1 cellular context compared by ENCODE assay signal in the genomic region with DNA sequence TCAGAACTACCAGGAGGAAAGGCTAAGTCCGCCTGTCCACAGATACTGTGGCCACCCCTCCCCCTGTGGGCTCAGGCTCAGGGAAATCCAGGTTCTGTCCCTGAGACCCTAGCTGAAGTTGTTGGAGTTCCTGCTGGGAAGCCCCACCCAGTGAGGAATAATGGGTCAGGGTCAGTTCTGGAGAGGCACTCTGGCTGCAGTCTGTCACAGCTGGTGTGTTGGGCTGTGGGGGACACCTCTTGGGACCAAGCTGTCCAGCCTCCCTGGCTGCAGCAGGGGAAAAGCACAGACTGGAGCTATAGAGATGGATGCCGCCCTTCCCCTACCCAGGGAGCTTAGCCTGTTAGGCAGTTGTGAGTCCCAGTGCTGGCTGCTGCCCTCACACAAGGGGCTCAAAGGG.
TF ChIP-seq lines count a peak whose summit lies in the region.

No MANE protein-coding gene starts in this region.

TF ChIP-seq in IMR-90, 13 proteins besides CTCF, POLR2A, EP300 and RAD21:
- TF ChIP-seq USF2 (IDR thresholded peaks at IDR 0.05; ENCODE audit: low read depth, low read length), result no peak
- no peak for TF ChIP-seq RCOR1 (IDR thresholded peaks at IDR 0.05; ENCODE audit: insufficient replicate concordance, low read length)
- TF ChIP-seq MAFK (IDR thresholded peaks at IDR 0.05; ENCODE audit: low read depth, low read length), result no peak
- TF ChIP-seq MXI1 (IDR thresholded peaks at IDR 0.05; ENCODE audit: borderline replicate concordance, low read depth, low read length), result no peak
- TF ChIP-seq CEBPB (IDR thresholded peaks at IDR 0.05; ENCODE audit: low read depth, low read length), result no peak
- no peak for TF ChIP-seq MAZ (IDR thresholded peaks at IDR 0.05; ENCODE audit: borderline replicate concordance, low read depth, low read length)
- TF ChIP-seq SMC3 (IDR thresholded peaks at IDR 0.05; ENCODE audit: low read depth, low read length), result no peak
- TF ChIP-seq FOS (IDR thresholded peaks at IDR 0.05; ENCODE audit: low read depth, low read length), result no peak
- TF ChIP-seq NFE2L2 (IDR thresholded peaks at IDR 0.05; ENCODE audit: low read depth, low read length), result no peak
- no peak for TF ChIP-seq ELK1 (IDR thresholded peaks at IDR 0.05; ENCODE audit: borderline replicate concordance, low read depth, low read length)
- no peak for TF ChIP-seq CHD1 (IDR thresholded peaks at IDR 0.05; ENCODE audit: low read depth, low read length)
- TF ChIP-seq RFX5 (IDR thresholded peaks at IDR 0.05; ENCODE audit: low read depth, low read length), result no peak
- no peak for TF ChIP-seq BHLHE40 (IDR thresholded peaks at IDR 0.05; ENCODE audit: low read depth, low read length)
TF ChIP-seq in IMR-90: peak in this region for 0.
